Comparison of ENCODE assay signal across 1 cellular context in the genomic region with DNA sequence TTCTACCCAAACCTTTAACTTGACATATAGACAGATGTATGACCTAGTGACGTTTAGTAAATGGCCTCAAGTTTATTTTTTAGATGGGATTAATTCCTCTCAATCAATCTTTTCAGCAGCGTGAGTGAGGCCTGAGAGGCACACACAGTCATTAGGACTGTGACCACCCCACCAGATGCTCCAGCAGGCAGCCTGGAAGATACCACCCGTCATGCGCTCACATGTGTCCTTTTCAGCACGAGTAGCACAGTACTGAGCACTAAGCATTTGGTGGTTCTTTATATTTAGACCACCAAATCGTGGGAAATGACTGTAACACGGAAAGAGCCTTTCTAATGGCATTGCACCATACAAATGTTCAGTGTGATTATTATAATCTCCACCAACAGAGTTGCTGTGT.
TF ChIP-seq lines count a peak whose summit lies in the region.

No MANE protein-coding gene starts in this region.

TF ChIP-seq in GM12878, 131 proteins besides CTCF, POLR2A, EP300 and RAD21 (continued from another document):
- TF ChIP-seq, protein P1, sequence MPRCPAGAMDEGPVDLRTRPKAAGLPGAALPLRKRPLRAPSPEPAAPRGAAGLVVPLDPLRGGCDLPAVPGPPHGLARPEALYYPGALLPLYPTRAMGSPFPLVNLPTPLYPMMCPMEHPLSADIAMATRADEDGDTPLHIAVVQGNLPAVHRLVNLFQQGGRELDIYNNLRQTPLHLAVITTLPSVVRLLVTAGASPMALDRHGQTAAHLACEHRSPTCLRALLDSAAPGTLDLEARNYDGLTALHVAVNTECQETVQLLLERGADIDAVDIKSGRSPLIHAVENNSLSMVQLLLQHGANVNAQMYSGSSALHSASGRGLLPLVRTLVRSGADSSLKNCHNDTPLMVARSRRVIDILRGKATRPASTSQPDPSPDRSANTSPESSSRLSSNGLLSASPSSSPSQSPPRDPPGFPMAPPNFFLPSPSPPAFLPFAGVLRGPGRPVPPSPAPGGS (IDR thresholded peaks at IDR 0.05; ENCODE audit: borderline replicate concordance, insufficient read depth, low read depth, low read length, poor library complexity, severe bottlenecking) = no peak
- TF ChIP-seq SP1 (IDR thresholded peaks at IDR 0.05; ENCODE audit: low read depth, low read length) (no peak), RAD51 (IDR thresholded peaks at IDR 0.05) (no peak)
- TF ChIP-seq, protein P2, sequence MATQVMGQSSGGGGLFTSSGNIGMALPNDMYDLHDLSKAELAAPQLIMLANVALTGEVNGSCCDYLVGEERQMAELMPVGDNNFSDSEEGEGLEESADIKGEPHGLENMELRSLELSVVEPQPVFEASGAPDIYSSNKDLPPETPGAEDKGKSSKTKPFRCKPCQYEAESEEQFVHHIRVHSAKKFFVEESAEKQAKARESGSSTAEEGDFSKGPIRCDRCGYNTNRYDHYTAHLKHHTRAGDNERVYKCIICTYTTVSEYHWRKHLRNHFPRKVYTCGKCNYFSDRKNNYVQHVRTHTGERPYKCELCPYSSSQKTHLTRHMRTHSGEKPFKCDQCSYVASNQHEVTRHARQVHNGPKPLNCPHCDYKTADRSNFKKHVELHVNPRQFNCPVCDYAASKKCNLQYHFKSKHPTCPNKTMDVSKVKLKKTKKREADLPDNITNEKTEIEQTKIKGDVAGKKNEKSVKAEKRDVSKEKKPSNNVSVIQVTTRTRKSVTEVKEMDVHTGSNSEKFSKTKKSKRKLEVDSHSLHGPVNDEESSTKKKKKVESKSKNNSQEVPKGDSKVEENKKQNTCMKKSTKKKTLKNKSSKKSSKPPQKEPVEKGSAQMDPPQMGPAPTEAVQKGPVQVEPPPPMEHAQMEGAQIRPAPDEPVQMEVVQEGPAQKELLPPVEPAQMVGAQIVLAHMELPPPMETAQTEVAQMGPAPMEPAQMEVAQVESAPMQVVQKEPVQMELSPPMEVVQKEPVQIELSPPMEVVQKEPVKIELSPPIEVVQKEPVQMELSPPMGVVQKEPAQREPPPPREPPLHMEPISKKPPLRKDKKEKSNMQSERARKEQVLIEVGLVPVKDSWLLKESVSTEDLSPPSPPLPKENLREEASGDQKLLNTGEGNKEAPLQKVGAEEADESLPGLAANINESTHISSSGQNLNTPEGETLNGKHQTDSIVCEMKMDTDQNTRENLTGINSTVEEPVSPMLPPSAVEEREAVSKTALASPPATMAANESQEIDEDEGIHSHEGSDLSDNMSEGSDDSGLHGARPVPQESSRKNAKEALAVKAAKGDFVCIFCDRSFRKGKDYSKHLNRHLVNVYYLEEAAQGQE (IDR thresholded peaks at IDR 0.05; ENCODE audit: low read depth, low read length) = no peak
